1 cellular context compared by ENCODE assay signal in the genomic region with DNA sequence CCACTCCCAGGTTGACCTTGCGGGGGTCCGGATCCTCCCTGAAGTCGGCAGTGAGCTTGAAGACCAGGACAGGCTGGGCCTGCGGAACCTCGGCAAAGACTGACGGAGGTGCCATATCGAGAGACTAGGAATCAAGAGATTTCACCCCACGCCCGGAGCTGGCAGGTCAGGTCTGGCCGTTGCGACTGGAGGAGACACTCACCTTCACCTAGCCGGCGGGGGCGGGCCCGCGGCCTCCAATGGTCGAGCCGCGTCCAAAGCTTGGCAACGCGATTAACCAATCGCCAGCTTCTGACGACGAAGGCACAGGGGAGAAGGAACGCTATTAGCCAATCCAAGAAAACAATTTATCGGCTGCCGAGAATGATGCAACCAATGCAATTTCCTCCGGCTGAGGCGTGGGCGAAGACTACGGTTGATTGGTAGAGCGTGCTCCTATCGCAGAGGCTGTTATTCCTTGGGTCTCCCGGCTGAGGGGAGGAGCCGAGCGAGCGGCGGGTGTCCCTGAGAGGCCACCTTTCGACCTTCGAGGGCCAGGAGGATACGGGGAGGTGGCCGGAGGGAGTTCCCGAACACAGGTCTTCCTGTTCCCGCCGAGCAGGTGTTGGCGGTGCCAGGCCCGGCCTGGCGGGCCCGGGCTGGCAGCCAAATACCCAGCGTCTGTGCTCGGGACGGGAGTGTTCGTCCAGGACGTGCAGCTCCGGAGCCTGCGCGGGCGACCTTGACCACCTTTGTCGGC.
TF ChIP-seq lines count a peak whose summit lies in the region.

Gene GOT1, minus strand, starts transcription at position 174 of the 739 bp plus-strand sequence. Its CDS starts 59 bp downstream, at position 115.

TF ChIP-seq in HepG2, 621 proteins besides CTCF, POLR2A, EP300 and RAD21 (continued from another document and continues in another):
- TF ChIP-seq, protein P1, sequence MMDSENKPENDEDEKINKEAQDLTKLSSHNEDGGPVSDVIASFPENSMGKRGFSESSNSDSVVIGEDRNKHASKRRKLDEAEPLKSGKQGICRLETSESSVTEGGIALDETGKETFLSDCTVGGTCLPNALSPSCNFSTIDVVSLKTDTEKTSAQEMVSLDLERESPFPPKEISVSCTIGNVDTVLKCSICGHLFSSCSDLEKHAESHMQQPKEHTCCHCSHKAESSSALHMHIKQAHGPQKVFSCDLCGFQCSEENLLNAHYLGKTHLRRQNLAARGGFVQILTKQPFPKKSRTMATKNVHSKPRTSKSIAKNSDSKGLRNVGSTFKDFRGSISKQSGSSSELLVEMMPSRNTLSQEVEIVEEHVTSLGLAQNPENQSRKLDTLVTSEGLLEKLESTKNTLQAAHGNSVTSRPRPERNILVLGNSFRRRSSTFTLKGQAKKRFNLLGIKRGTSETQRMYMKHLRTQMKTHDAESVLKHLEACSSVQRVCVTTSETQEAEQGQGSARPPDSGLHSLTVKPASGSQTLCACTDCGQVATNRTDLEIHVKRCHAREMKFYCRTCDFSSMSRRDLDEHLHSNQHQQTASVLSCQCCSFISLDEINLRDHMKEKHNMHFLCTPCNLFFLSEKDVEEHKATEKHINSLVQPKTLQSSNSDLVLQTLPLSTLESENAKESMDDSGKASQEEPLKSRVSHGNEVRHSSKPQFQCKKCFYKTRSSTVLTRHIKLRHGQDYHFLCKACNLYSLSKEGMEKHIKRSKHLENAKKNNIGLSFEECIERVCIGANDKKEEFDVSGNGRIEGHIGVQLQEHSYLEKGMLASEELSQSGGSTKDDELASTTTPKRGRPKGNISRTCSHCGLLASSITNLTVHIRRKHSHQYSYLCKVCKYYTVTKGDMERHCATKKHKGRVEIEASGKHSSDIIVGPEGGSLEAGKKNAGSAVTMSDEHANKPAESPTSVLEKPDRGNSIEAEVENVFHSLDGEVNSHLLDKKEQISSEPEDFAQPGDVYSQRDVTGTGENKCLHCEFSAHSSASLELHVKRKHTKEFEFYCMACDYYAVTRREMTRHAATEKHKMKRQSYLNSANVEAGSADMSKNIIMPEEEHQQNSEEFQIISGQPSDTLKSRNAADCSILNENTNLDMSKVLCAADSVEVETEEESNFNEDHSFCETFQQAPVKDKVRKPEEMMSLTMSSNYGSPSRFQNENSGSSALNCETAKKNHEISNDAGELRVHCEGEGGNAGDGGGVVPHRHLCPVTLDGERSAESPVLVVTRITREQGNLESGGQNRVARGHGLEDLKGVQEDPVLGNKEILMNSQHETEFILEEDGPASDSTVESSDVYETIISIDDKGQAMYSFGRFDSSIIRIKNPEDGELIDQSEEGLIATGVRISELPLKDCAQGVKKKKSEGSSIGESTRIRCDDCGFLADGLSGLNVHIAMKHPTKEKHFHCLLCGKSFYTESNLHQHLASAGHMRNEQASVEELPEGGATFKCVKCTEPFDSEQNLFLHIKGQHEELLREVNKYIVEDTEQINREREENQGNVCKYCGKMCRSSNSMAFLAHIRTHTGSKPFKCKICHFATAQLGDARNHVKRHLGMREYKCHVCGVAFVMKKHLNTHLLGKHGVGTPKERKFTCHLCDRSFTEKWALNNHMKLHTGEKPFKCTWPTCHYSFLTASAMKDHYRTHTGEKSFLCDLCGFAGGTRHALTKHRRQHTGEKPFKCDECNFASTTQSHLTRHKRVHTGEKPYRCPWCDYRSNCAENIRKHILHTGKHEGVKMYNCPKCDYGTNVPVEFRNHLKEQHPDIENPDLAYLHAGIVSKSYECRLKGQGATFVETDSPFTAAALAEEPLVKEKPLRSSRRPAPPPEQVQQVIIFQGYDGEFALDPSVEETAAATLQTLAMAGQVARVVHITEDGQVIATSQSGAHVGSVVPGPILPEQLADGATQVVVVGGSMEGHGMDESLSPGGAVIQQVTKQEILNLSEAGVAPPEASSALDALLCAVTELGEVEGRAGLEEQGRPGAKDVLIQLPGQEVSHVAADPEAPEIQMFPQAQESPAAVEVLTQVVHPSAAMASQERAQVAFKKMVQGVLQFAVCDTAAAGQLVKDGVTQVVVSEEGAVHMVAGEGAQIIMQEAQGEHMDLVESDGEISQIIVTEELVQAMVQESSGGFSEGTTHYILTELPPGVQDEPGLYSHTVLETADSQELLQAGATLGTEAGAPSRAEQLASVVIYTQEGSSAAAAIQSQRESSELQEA (CRISPR knock-in tag; IDR thresholded peaks at IDR 0.05; ENCODE audit: not compliant biosample characterization), result peak; percentile 46
- TF ChIP-seq ZNF777 (CRISPR knock-in tag; IDR thresholded peaks at IDR 0.05), result no peak
- no peak for TF ChIP-seq SCMH1 (CRISPR knock-in tag; IDR thresholded peaks at IDR 0.05; ENCODE audit: borderline replicate concordance)
- TF ChIP-seq ZNF577 (CRISPR knock-in tag; IDR thresholded peaks at IDR 0.05; ENCODE audit: borderline replicate concordance, low read depth), result no peak
- no peak for TF ChIP-seq ZNF549 (CRISPR knock-in tag; IDR thresholded peaks at IDR 0.05)
- TF ChIP-seq ZNF343 (CRISPR knock-in tag; IDR thresholded peaks at IDR 0.05), result no peak
- peak; percentile 16 for TF ChIP-seq ZBTB25 (CRISPR knock-in tag; IDR thresholded peaks at IDR 0.05)
- TF ChIP-seq SUZ12 (IDR thresholded peaks at IDR 0.05; ENCODE audit: low read depth, low read length), result no peak
- TF ChIP-seq GLI4 (CRISPR knock-in tag; IDR thresholded peaks at IDR 0.05; ENCODE audit: borderline replicate concordance), result no peak
- TF ChIP-seq MEIS2 (CRISPR knock-in tag; IDR thresholded peaks at IDR 0.05), result no peak
- no peak for TF ChIP-seq ZHX1 (CRISPR knock-in tag; IDR thresholded peaks at IDR 0.05; ENCODE audit: low read depth)
- no peak for TF ChIP-seq NKX3-1 (CRISPR knock-in tag; IDR thresholded peaks at IDR 0.05)
- TF ChIP-seq RELA (CRISPR knock-in tag; IDR thresholded peaks at IDR 0.05), result no peak
- peak; percentile 86; the same call in 1 of the 2 replicates for TF ChIP-seq ZNF878 (CRISPR knock-in tag; IDR thresholded peaks at IDR 0.05)
- TF ChIP-seq ZNF891 (CRISPR knock-in tag; IDR thresholded peaks at IDR 0.05), result peak; percentile 43; the same call in 1 of the 2 replicates
- TF ChIP-seq, protein P2, sequence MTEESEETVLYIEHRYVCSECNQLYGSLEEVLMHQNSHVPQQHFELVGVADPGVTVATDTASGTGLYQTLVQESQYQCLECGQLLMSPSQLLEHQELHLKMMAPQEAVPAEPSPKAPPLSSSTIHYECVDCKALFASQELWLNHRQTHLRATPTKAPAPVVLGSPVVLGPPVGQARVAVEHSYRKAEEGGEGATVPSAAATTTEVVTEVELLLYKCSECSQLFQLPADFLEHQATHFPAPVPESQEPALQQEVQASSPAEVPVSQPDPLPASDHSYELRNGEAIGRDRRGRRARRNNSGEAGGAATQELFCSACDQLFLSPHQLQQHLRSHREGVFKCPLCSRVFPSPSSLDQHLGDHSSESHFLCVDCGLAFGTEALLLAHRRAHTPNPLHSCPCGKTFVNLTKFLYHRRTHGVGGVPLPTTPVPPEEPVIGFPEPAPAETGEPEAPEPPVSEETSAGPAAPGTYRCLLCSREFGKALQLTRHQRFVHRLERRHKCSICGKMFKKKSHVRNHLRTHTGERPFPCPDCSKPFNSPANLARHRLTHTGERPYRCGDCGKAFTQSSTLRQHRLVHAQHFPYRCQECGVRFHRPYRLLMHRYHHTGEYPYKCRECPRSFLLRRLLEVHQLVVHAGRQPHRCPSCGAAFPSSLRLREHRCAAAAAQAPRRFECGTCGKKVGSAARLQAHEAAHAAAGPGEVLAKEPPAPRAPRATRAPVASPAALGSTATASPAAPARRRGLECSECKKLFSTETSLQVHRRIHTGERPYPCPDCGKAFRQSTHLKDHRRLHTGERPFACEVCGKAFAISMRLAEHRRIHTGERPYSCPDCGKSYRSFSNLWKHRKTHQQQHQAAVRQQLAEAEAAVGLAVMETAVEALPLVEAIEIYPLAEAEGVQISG (CRISPR knock-in tag; IDR thresholded peaks at IDR 0.05), result peak; percentile 16
- peak; percentile 95 for TF ChIP-seq DR1 (CRISPR knock-in tag; IDR thresholded peaks at IDR 0.05)
- no peak; the same call in 1 of the 2 replicates for TF ChIP-seq MAX (IDR thresholded peaks at IDR 0.05)
- no peak for TF ChIP-seq TSC22D2 (CRISPR knock-in tag; IDR thresholded peaks at IDR 0.05; ENCODE audit: borderline replicate concordance)
- no peak; the same call in 1 of the 2 replicates for TF ChIP-seq HNF4A (CRISPR knock-in tag; IDR thresholded peaks at IDR 0.05)
- TF ChIP-seq PHF5A (CRISPR knock-in tag; IDR thresholded peaks at IDR 0.05; ENCODE audit: low read depth, unreplicated experiment), result no peak
- TF ChIP-seq, protein P3, sequence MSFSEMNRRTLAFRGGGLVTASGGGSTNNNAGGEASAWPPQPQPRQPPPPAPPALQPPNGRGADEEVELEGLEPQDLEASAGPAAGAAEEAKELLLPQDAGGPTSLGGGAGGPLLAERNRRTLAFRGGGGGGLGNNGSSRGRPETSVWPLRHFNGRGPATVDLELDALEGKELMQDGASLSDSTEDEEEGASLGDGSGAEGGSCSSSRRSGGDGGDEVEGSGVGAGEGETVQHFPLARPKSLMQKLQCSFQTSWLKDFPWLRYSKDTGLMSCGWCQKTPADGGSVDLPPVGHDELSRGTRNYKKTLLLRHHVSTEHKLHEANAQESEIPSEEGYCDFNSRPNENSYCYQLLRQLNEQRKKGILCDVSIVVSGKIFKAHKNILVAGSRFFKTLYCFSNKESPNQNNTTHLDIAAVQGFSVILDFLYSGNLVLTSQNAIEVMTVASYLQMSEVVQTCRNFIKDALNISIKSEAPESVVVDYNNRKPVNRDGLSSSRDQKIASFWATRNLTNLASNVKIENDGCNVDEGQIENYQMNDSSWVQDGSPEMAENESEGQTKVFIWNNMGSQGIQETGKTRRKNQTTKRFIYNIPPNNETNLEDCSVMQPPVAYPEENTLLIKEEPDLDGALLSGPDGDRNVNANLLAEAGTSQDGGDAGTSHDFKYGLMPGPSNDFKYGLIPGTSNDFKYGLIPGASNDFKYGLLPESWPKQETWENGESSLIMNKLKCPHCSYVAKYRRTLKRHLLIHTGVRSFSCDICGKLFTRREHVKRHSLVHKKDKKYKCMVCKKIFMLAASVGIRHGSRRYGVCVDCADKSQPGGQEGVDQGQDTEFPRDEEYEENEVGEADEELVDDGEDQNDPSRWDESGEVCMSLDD (CRISPR knock-in tag; IDR thresholded peaks at IDR 0.05; ENCODE audit: borderline replicate concordance), result no peak
- no peak for TF ChIP-seq CCAR2 (optimal IDR thresholded peaks at IDR 0.05; ENCODE audit: low read depth, low read length)
- TF ChIP-seq KAT8 (CRISPR knock-in tag; IDR thresholded peaks at IDR 0.05), result peak; percentile 86
- no peak for TF ChIP-seq FOXJ3 (CRISPR knock-in tag; IDR thresholded peaks at IDR 0.05; ENCODE audit: borderline replicate concordance)
- TF ChIP-seq, protein P4, sequence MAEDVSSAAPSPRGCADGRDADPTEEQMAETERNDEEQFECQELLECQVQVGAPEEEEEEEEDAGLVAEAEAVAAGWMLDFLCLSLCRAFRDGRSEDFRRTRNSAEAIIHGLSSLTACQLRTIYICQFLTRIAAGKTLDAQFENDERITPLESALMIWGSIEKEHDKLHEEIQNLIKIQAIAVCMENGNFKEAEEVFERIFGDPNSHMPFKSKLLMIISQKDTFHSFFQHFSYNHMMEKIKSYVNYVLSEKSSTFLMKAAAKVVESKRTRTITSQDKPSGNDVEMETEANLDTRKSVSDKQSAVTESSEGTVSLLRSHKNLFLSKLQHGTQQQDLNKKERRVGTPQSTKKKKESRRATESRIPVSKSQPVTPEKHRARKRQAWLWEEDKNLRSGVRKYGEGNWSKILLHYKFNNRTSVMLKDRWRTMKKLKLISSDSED (CRISPR knock-in tag; IDR thresholded peaks at IDR 0.05), result no peak
- TF ChIP-seq RCOR2 (CRISPR knock-in tag; IDR thresholded peaks at IDR 0.05), result no peak
- TF ChIP-seq, protein P5, sequence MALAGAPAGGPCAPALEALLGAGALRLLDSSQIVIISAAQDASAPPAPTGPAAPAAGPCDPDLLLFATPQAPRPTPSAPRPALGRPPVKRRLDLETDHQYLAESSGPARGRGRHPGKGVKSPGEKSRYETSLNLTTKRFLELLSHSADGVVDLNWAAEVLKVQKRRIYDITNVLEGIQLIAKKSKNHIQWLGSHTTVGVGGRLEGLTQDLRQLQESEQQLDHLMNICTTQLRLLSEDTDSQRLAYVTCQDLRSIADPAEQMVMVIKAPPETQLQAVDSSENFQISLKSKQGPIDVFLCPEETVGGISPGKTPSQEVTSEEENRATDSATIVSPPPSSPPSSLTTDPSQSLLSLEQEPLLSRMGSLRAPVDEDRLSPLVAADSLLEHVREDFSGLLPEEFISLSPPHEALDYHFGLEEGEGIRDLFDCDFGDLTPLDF (CRISPR knock-in tag; IDR thresholded peaks at IDR 0.05), result 0 out of 2 replicates have a peak, but pooled peaks have one; percentile 53
